ENCODE assay signal across 26 cellular contexts in the genomic region with DNA sequence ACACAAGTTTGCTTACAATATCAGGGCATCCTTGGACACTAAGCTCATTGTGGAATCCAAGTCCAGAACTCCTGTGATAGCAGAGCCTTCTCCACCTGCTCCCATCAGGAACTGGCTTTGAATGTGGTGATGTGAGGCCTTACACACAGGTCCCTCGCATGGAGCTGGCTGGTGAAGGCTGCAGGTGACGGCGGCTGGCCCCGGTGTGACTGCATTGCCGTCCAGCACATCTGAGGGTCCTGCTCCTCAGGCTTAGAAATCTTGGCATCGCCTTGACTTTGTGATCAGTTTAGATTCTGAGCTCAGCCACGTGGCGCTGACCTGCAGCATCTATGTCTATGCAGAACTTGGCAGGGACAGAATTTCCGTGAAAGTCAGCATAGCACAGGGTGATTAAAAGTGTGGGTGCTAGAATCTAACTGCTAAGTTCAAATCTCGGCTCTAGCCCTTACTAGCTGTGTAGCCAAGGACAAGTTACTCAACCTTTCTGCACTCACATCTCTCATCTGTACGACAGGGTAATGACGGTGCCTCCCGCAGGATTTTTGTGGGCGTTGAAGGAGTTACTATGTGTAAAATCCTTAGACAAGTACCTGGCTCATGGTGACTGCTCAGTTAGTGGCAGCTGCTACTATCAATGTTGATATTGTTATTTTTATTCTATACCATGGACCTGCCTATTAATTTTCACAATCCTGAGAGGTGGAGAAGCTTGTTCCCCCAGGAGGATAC. TPM values are rescaled to one million over a fixed set of nuclear protein-coding genes. Genes with fewer than 3 reads are reported as not detected.
"Had no signal": no experiment of that assay in that cellular context is flagged by ENCODE, and none has a peak within 500 bp of the region (broad histone marks: within the 10 kb centered on the region; RNA-seq: fewer than 3 reads in every experiment).

No MANE protein-coding gene starts in this region.

- H3K4me3 ChIP-seq: heart left ventricle, left lung, lung, pancreas, psoas muscle, right atrium auricular region, right lobe of liver, smooth muscle cell, tibial nerve, uterus had no signal

- DNase-seq: heart left ventricle; hypothalamus; immature natural killer cell; kidney; left colon; left lung; mesendoderm; naive B cell; natural killer cell; nephron progenitor cell; psoas muscle; right lobe of liver; stimulated activated CD4-positive, alpha-beta T cell treated with anti-CD3 and anti-CD28 coated beads, Interleukin-1b, Interleukin-23, amount 100 ng/mL, for 48 hours; stimulated activated CD4-positive, alpha-beta T cell treated with anti-CD3 and anti-CD28 coated beads, Interleukin-2, amount 100 ng/mL, for 48 hours; stimulated activated naive B cell treated with anti-CD40 and anti-IgM and Interleukin-4, amounts not matched to agents 10 μg/mL and 1 μg/mL and 100 μg/mL, for 72 hours; substantia nigra; uterus had no signal

- H3K9me3 Mint-ChIP-seq: immature natural killer cell; mesothelial cell of epicardium; natural killer cell; stimulated activated naive B cell treated with anti-CD40 and anti-IgM and Interleukin-4, amounts not matched to agents 10 μg/mL and 1 μg/mL and 100 μg/mL, for 72 hours; stimulated activated naive CD8-positive, alpha-beta T cell treated with anti-CD3 and anti-CD28 coated beads, Interleukin-15, Interleukin-2, amounts not matched to agents 100 ng/mL and 50 ng/mL, for 24 hours; type B pancreatic cell had no signal

- H3K4me3 Mint-ChIP-seq: immature natural killer cell; mesothelial cell of epicardium; naive B cell; natural killer cell; nephron progenitor cell; stimulated activated naive B cell treated with anti-CD40 and anti-IgM and Interleukin-4, amounts not matched to agents 10 μg/mL and 1 μg/mL and 100 μg/mL, for 72 hours; stimulated activated naive CD8-positive, alpha-beta T cell treated with anti-CD3 and anti-CD28 coated beads, Interleukin-15, Interleukin-2, amounts not matched to agents 100 ng/mL and 50 ng/mL, for 24 hours; type B pancreatic cell had no signal

- H3K27ac ChIP-seq: heart left ventricle, left lung, pancreas, psoas muscle, right atrium auricular region, right lobe of liver, tibial nerve, uterus had no signal

- H3K27me3 Mint-ChIP-seq: naive B cell; stimulated activated naive B cell treated with anti-CD40 and anti-IgM and Interleukin-4, amounts not matched to agents 10 μg/mL and 1 μg/mL and 100 μg/mL, for 72 hours; stimulated activated naive CD8-positive, alpha-beta T cell treated with anti-CD3 and anti-CD28 coated beads, Interleukin-15, Interleukin-2, amounts not matched to agents 100 ng/mL and 50 ng/mL, for 24 hours had no signal

- H3K4me2 ChIP-seq: smooth muscle cell had no signal

- H3K27ac Mint-ChIP-seq: immature natural killer cell; mesothelial cell of epicardium; naive B cell; natural killer cell; nephron progenitor cell; stimulated activated naive B cell treated with anti-CD40 and anti-IgM and Interleukin-4, amounts not matched to agents 10 μg/mL and 1 μg/mL and 100 μg/mL, for 72 hours; stimulated activated naive CD8-positive, alpha-beta T cell treated with anti-CD3 and anti-CD28 coated beads, Interleukin-15, Interleukin-2, amounts not matched to agents 100 ng/mL and 50 ng/mL, for 24 hours; type B pancreatic cell had no signal

- ATAC-seq: heart left ventricle; left colon; left lung; natural killer cell; pancreas; psoas muscle; right lobe of liver; stimulated activated naive B cell treated with anti-CD40 and anti-IgM and Interleukin-4, amounts not matched to agents 10 μg/mL and 1 μg/mL and 100 μg/mL, for 72 hours had no signal

- H3K4me1 Mint-ChIP-seq: immature natural killer cell; naive B cell; nephron progenitor cell; stimulated activated naive B cell treated with anti-CD40 and anti-IgM and Interleukin-4, amounts not matched to agents 10 μg/mL and 1 μg/mL and 100 μg/mL, for 72 hours had no signal

- H3K4me1 ChIP-seq: heart left ventricle, left lung, pancreas, psoas muscle, right atrium auricular region, right lobe of liver, uterus had no signal

- H3K27me3 ChIP-seq: heart left ventricle, left lung, pancreas, right atrium auricular region, right lobe of liver, tibial nerve, uterus had no signal

- H3K36me3 ChIP-seq: heart left ventricle, left lung, pancreas, right atrium auricular region, uterus had no signal

- H3K36me3 Mint-ChIP-seq: immature natural killer cell; mesothelial cell of epicardium; naive B cell; natural killer cell; stimulated activated naive B cell treated with anti-CD40 and anti-IgM and Interleukin-4, amounts not matched to agents 10 μg/mL and 1 μg/mL and 100 μg/mL, for 72 hours; type B pancreatic cell had no signal

- H3K9me3 ChIP-seq: left lung, pancreas, psoas muscle, right atrium auricular region, right lobe of liver, uterus had no signal

RNA-seq across cellular contexts. Expression of a gene that starts 26.6 kb away (rescaled TPM):
- total RNA-seq: mesothelial cell of epicardium, psoas muscle, skeletal muscle tissue had no signal
